In the genomic region with DNA sequence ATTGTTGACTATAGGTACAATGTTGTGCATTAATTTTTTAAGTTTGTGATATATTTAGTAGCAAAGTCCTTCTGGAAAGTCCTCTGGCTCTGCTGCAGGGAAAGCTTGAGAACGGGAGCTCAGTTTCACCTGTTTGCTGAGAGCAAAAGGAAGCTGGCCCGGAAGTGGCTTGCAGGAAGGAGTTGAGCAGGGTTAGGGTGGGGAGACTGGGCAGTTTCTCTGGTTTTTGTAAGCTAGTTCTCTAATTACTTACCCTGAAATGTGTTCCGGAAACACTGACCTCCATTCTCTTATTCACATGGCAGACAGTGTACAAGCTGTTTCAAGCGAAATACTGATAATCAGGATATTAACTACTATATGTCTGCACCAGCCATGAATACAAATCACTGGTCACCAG, we compare ENCODE assay signal across 9 cellular contexts. TPM values are rescaled to one million over a fixed set of nuclear protein-coding genes. Genes with fewer than 3 reads are reported as not detected.
A peak's percentile ranks its signal among the peaks of the same experiment; 100 is the strongest.
DNase-seq lines count a peak whose midpoint lies in the region; ATAC-seq and TF ChIP-seq lines count a peak whose summit lies in the region.
"Had no signal": no experiment of that assay in that cellular context is flagged by ENCODE, and none has a peak within 500 bp of the region (broad histone marks: within the 10 kb centered on the region; RNA-seq: fewer than 3 reads in every experiment).

No MANE protein-coding gene starts in this region.

- intact Hi-C loops in left ventricle myocardium superior (cut with micrococcal nuclease) = no loop called here
- intact Hi-C loops in PC-9 (cut with micrococcal nuclease; ENCODE audit: unreplicated experiment) = no loop called here

- H3K36me3 ChIP-seq in Peyer's patch (peaks cover 0 to 54% (median 0%) of the 10 kb centered on the region in 3 donors), PC-9 (ENCODE audit: low read depth) (no peaks in the 10 kb centered on the region)

- no peaks in the 10 kb centered on the region for H3K27me3 ChIP-seq in Peyer's patch
- no peaks in the 10 kb centered on the region for H3K27me3 ChIP-seq in PC-9 (ENCODE audit: insufficient read depth, low read depth)
- H3K27me3 ChIP-seq: cardiac muscle cell had no signal

- TF ChIP-seq POLR2A in Peyer's patch (IDR thresholded peaks at IDR 0.05) = no peak

- POLR2A ChIA-PET in PC-9 (lab: Charles Lee; ENCODE audit: unreplicated experiment) = interaction anchor here (0.6 kb wide), 1 partner anchor 225 kb away, joined by 3 read pairs; no protein-coding TSS in a partner anchor

- CTCF ChIA-PET in PC-9 (lab: Charles Lee) = interaction anchor here (0.6 kb wide), 2 partner anchors 10 to 77 kb away, joined by 8 to 10 read pairs; no protein-coding TSS in a partner anchor

- H3K27ac ChIP-seq in Peyer's patch (peak overlapping the region; percentile 46 to 80 (median 68)), PC-9 (no peak overlapping the region)
- H3K27ac ChIP-seq: cardiac muscle cell had no signal

- H3K9me3 ChIP-seq in Peyer's patch (no peaks in the 10 kb centered on the region), PC-9 (ENCODE audit: insufficient read depth, low read depth) (no peaks in the 10 kb centered on the region)

- BruUV-seq in PC-9 (replicated peaks; lab: Mats Ljungman, UMichigan) = no TSS peak

- no peaks in the 10 kb centered on the region for H3K9me2 ChIP-seq in PC-9 (ENCODE audit: insufficient read depth)

- no peaks in the 10 kb centered on the region for H3F3A ChIP-seq in PC-9 (ENCODE audit: insufficient read depth, low read depth)

- H3K4me1 ChIP-seq in Peyer's patch (peaks cover 0 to 15% (median 9%) of the 10 kb centered on the region in 4 donors), PC-9 (replicated peaks; ENCODE audit: insufficient read depth) (no peaks in the 10 kb centered on the region)

- no peak overlapping the region for H3K4me2 ChIP-seq in PC-9

- H3K79me2 ChIP-seq in PC-9 (ENCODE audit: low read depth) = no peaks in the 10 kb centered on the region

- H3K4me3 ChIP-seq in Peyer's patch (no peak overlapping the region), PC-9 (no peak overlapping the region)
- H3K4me3 ChIP-seq: cardiac muscle cell had no signal

- TF ChIP-seq CTCF in Peyer's patch (IDR thresholded peaks at IDR 0.05) (no peak), PC-9 (conservative IDR thresholded peaks at IDR 0.05) (no peak)

- ATAC-seq in GM18519 (IDR thresholded peaks at IDR 0.05; ENCODE audit: low FRiP score, unreplicated experiment) = peak; percentile 67
- peak; percentile 66 for ATAC-seq in HG02623 (IDR thresholded peaks at IDR 0.05; ENCODE audit: unreplicated experiment)
- peak; percentile 12 for ATAC-seq in left ventricle myocardium superior

- no peak overlapping the region for H2AFZ ChIP-seq in PC-9

- no peaks in the 10 kb centered on the region for H4K20me1 ChIP-seq in PC-9 (ENCODE audit: insufficient read depth)

- peak in 2 of 3 donors; percentile 79 to 85 for DNase-seq in Peyer's patch
- no peak for DNase-seq in left ventricle myocardium superior
- DNase-seq in NCI-H524 treated with DMSO at 0.1 percent for 48 hours (lab: John Stamatoyannopoulos, UW) = no peak
- DNase-seq in PC-9 = no peak
- DNase-seq in NCI-H526 treated with DMSO at 0.1 percent for 48 hours (lab: John Stamatoyannopoulos, UW) = no peak
- no peak for DNase-seq in DMS114 treated with DMSO at 0.1 percent for 48 hours (lab: John Stamatoyannopoulos, UW; ENCODE audit: unreplicated experiment)

RNA-seq across cellular contexts. Expression of a gene that starts 22.3 kb away (rescaled TPM):
- total RNA-seq in Peyer's patch (10 to 100 TPM in 3 of 4 donors, 1 to 10 TPM in 1; 3.5 to 19.0 (median 11.5) TPM), left ventricle myocardium superior (7.4 TPM), PC-9 (2021) (14.3 and 16.4 TPM in 2 replicates)

Comparison
In these comparisons a context has a peak if more than half of its experiments do, and no peak if none do; other contexts are left out.
1. ATAC-seq: peak in every context shown above with its lines; median percentile 67 in GM18519; 66 in HG02623; 12 in left ventricle myocardium superior.
2. DNase-seq: peak in Peyer's patch (2 of 3); none in left ventricle myocardium superior (single experiment), NCI-H524 treated with DMSO at 0.1 percent for 48 hours (single experiment), PC-9 (0 of 2), NCI-H526 treated with DMSO at 0.1 percent for 48 hours (single experiment) and DMS114 treated with DMSO at 0.1 percent for 48 hours (single experiment).